ENCODE assay signal across 12 cellular contexts in genomic region chr5:127856310-127856709, GRCh38.
A peak's percentile ranks its signal among the peaks of the same experiment; 100 is the strongest.
DNase-seq lines count a peak whose midpoint lies in the region; ATAC-seq lines count a peak whose summit lies in the region.
"Had no signal": no experiment of that assay in that cellular context is flagged by ENCODE, and none has a peak within 500 bp of the region (broad histone marks: within the 10 kb centered on the region; RNA-seq: fewer than 3 reads in every experiment).

No MANE protein-coding gene starts in this region.

- peak; percentile 84 for ATAC-seq in GM18907 (IDR thresholded peaks at IDR 0.05; ENCODE audit: unreplicated experiment)
- peak; percentile 88 for ATAC-seq in GM21825 (IDR thresholded peaks at IDR 0.05; ENCODE audit: unreplicated experiment)
- peak; percentile 94 for ATAC-seq in HG03460 (IDR thresholded peaks at IDR 0.05; ENCODE audit: unreplicated experiment)
- peak; percentile 37 for ATAC-seq in left colon
- ATAC-seq: CD8-positive, alpha-beta T cell; HCT116 had no signal

- DNase-seq in left colon: no peak
- DNase-seq in GDM1 (lab: John Stamatoyannopoulos, UW): no peak
- DNase-seq in activated effector memory CD4-positive, alpha-beta T cell treated with Interleukin-2 at 50 U/mL for 16 hours: no peak
- no peak for DNase-seq in T-helper 9 cell
- no peak for DNase-seq in NCI-H1930 (lab: John Stamatoyannopoulos, UW)
- DNase-seq: activated T-cell treated with anti-CD3 and anti-CD28 coated beads, Interleukin-2, amount 50 U/mL, for 24 hours; CD8-positive, alpha-beta T cell; trophoblast cell had no signal

- intact Hi-C loops in left colon (cut with DNase I, micrococcal nuclease): no loop called here

Comparison
In these comparisons a context has a peak if more than half of its experiments do, and no peak if none do; other contexts are left out.
1. ATAC-seq: peak in every context shown above with its lines; median percentile 94 in HG03460; 88 in GM21825; 84 in GM18907; 37 in left colon.